Comparison of ENCODE assay signal across 8 cellular contexts in genomic region chr1:197619008-197619640, GRCh38.
A peak's percentile ranks its signal among the peaks of the same experiment; 100 is the strongest.
DNase-seq lines count a peak whose midpoint lies in the region; ATAC-seq, FAIRE-seq and TF ChIP-seq lines count a peak whose summit lies in the region.

No MANE protein-coding gene starts in this region.

- no peak for TF ChIP-seq POLR2A in adrenal gland (IDR thresholded peaks at IDR 0.05)
- no peak for TF ChIP-seq POLR2A in HepG2 (IDR thresholded peaks at IDR 0.05; ENCODE audit: insufficient read depth in 1 of 2, low read depth in 2 of 2, low read length in 2 of 2)

- in situ Hi-C loops in HepG2 (cut with HindIII; ENCODE audit: extremely low pct_ligation_motif_present, low pct_unique_long_range_greater_than_20kb), result loop anchor here (5.0 kb wide), 2 partner anchors 248 to 303 kb away; no protein-coding TSS in a partner anchor

- CTCF ChIA-PET in BJ (lab: Yijun Ruan, JAX) (interaction anchor here (0.6 to 2.7 kb wide), 12 partner anchors 31 to 711 kb away, joined by 3 to 27 read pairs (median 4); partner anchors contain the start of gene C1orf53), HepG2 (lab: Yijun Ruan, JAX; ENCODE audit: low intra/inter-chr PET ratio, low total read pairs) (interaction anchor here (1.6 kb wide), 1 partner anchor 306 kb away, joined by 7 read pairs; no protein-coding TSS in a partner anchor)

- H3K27ac ChIP-seq in adrenal gland (no peak overlapping the region), HepG2 (ENCODE audit: extremely low read length, insufficient read depth, low read length) (peak overlapping the region; percentile 95)

- no peaks in the 10 kb centered on the region for H3K27me3 ChIP-seq in BJ (ENCODE audit: control insufficient read depth, insufficient read depth, low read length)
- no peaks in the 10 kb centered on the region for H3K27me3 ChIP-seq in adrenal gland
- no peaks in the 10 kb centered on the region; a peak in 1 of 5 replicates for H3K27me3 ChIP-seq in HepG2 (ENCODE audit: control insufficient read depth in 1 of 2, insufficient read depth in 2 of 2, low read length in 2 of 2)

- peaks cover 31% of the 10 kb centered on the region for H3K36me3 Mint-ChIP-seq in activated T-helper 17 cell treated with anti-CD3 and anti-CD28 coated beads, Interleukin-2, amount 50 U/mL, for 72 hours (ENCODE audit: low read depth)

- WGBS in adrenal gland, 4 donors, result 37 to 50% (median 40%) methylated on average over 2 of the region's 2 CpGs
- WGBS in HepG2 (ENCODE audit: low lambda C conversion rate), result 41% methylated on average over 2 of the region's 2 CpGs

- no peak for ATAC-seq in HepG2
- ATAC-seq in activated T-helper 17 cell treated with anti-CD3 and anti-CD28 coated beads, Interleukin-2, amount 50 U/mL, for 72 hours (replicated peaks), result no peak

- no peak for TF ChIP-seq RAD21 in HepG2 (CRISPR knock-in tag; IDR thresholded peaks at IDR 0.05)

- no peak for TF ChIP-seq EP300 in HepG2 (IDR thresholded peaks at IDR 0.05; ENCODE audit: low read depth in 2 of 2, low read length in 2 of 2)
- no peak for TF ChIP-seq EP300 in HepG2 (CRISPR knock-in tag; IDR thresholded peaks at IDR 0.05; ENCODE audit: borderline replicate concordance)

- H3K9ac ChIP-seq in HepG2 (ENCODE audit: insufficient read depth, low read depth, low read length), result no peak overlapping the region

- no peak overlapping the region for H3K4me2 ChIP-seq in HepG2 (ENCODE audit: low read depth, low read length)

- TF ChIP-seq CTCF in BJ (IDR thresholded peaks at IDR 0.05; ENCODE audit: insufficient read depth, low read depth, low read length) (peak; percentile 30; the same call in 1 of the 2 replicates), adrenal gland (IDR thresholded peaks at IDR 0.05) (peak; percentile 8 to 62 (median 44)), HepG2 (CRISPR knock-in tag; IDR thresholded peaks at IDR 0.05) (peak; percentile 33; the same call in 1 of the 2 replicates)

- H3K9me3 ChIP-seq in adrenal gland (replicated peaks in 1 of 3) (no peaks in the 10 kb centered on the region), HepG2 (ENCODE audit: low read length) (no peaks in the 10 kb centered on the region)

- H3K4me1 ChIP-seq in adrenal gland (replicated peaks in 1 of 2), result no peaks in the 10 kb centered on the region
- H3K4me1 ChIP-seq in HepG2 (ENCODE audit: insufficient read depth, low read length), result peaks cover 64% of the 10 kb centered on the region

- no peak for FAIRE-seq in HepG2 (lab: Jason Lieb, UNC)

- H2AFZ ChIP-seq in HepG2 (ENCODE audit: low read length), result no peak overlapping the region

- BruUV-seq in HepG2 (replicated peaks; lab: Mats Ljungman, UMichigan), result no TSS peak

- no peaks in the 10 kb centered on the region for H3K79me2 ChIP-seq in HepG2 (ENCODE audit: insufficient read depth, low read length)

- H3K9me3 Mint-ChIP-seq in activated T-helper 17 cell treated with anti-CD3 and anti-CD28 coated beads, Interleukin-2, amount 50 U/mL, for 72 hours, result no peaks in the 10 kb centered on the region

- H3K27me3 Mint-ChIP-seq in activated T-helper 17 cell treated with anti-CD3 and anti-CD28 coated beads, Interleukin-2, amount 50 U/mL, for 72 hours, result no peaks in the 10 kb centered on the region

- DNase-seq in BJ (ENCODE audit: low read depth) (peak; percentile 4), NAMALWA (ENCODE audit: low spot score) (peak; percentile 28), adrenal gland (no peak), HepG2 (ENCODE audit: low spot score) (peak; percentile 5), T-helper 1 cell (no peak), hepatic stellate cell (ENCODE audit: low spot score) (no peak), NCI-H187 treated with DMSO at 0.1 percent for 48 hours (lab: John Stamatoyannopoulos, UW) (no peak)

- H3K4me3 Mint-ChIP-seq in activated T-helper 17 cell treated with anti-CD3 and anti-CD28 coated beads, Interleukin-2, amount 50 U/mL, for 72 hours, result no peak overlapping the region

- intact Hi-C loops in adrenal gland (cut with DNase I) (loop anchor here in 1 of 2 donors (5.0 to 10.0 kb wide), 2 partner anchors 248 to 846 kb away; no protein-coding TSS in a partner anchor), HepG2 (cut with micrococcal nuclease; ENCODE audit: unreplicated experiment) (loop anchor here (1.0 to 5.0 kb wide), 3 partner anchors 92 to 378 kb away; no protein-coding TSS in a partner anchor)

- no peak overlapping the region for H3K27ac Mint-ChIP-seq in activated T-helper 17 cell treated with anti-CD3 and anti-CD28 coated beads, Interleukin-2, amount 50 U/mL, for 72 hours

- H3K4me3 ChIP-seq in BJ (ENCODE audit: low read depth, low read length) (no peak overlapping the region), adrenal gland (no peak overlapping the region), HepG2 (replicated peaks in 1 of 3; ENCODE audit: insufficient read depth in 1 of 3, low read depth in 2 of 3, low read length in 3 of 3) (no peak overlapping the region)

- H3K4me1 Mint-ChIP-seq in activated T-helper 17 cell treated with anti-CD3 and anti-CD28 coated beads, Interleukin-2, amount 50 U/mL, for 72 hours, result peaks cover 4% of the 10 kb centered on the region

- H3K36me3 ChIP-seq in BJ (ENCODE audit: control insufficient read depth, insufficient read depth, low read length) (no peaks in the 10 kb centered on the region), adrenal gland (replicated peaks in 1 of 2) (no peaks in the 10 kb centered on the region), HepG2 (replicated peaks in 1 of 2; ENCODE audit: control insufficient read depth in 1 of 2, insufficient read depth in 2 of 2, low read length in 2 of 2) (no peaks in the 10 kb centered on the region)

- no peaks in the 10 kb centered on the region for H4K20me1 ChIP-seq in HepG2 (ENCODE audit: insufficient read depth, low read length)

- POLR2A ChIA-PET in BJ (lab: Charles Lee), result no interaction called here
- POLR2A ChIA-PET in HepG2 (lab: Yijun Ruan, JAX), result no interaction called here

TF ChIP-seq in HepG2, 621 proteins besides CTCF, POLR2A, EP300 and RAD21:
- TF ChIP-seq RFX5 (IDR thresholded peaks at IDR 0.05; ENCODE audit: low read depth, low read length), result no peak
- TF ChIP-seq ZNF460 (CRISPR knock-in tag; IDR thresholded peaks at IDR 0.05; ENCODE audit: borderline replicate concordance), result no peak
- TF ChIP-seq ZNF430 (CRISPR knock-in tag; IDR thresholded peaks at IDR 0.05), result no peak
- TF ChIP-seq HOXD1 (CRISPR knock-in tag; IDR thresholded peaks at IDR 0.05), result no peak
- TF ChIP-seq, protein P1, sequence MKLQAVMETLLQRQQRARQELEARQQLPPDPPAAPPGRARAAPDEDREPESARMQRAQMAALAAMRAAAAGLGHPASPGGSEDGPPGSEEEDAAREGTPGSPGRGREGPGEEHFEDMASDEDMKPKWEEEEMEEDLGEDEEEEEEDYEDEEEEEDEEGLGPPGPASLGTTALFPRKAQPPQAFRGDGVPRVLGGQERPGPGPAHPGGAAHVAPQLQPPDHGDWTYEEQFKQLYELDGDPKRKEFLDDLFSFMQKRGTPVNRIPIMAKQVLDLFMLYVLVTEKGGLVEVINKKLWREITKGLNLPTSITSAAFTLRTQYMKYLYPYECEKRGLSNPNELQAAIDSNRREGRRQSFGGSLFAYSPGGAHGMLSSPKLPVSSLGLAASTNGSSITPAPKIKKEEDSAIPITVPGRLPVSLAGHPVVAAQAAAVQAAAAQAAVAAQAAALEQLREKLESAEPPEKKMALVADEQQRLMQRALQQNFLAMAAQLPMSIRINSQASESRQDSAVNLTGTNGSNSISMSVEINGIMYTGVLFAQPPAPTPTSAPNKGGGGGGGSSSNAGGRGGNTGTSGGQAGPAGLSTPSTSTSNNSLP (IDR thresholded peaks at IDR 0.05; ENCODE audit: low read depth, low read length), result peak; percentile 67; the same call in 1 of the 2 replicates
- TF ChIP-seq NFE2L1 (CRISPR knock-in tag; IDR thresholded peaks at IDR 0.05; ENCODE audit: borderline replicate concordance), result no peak
- no peak for TF ChIP-seq ZNF296 (CRISPR knock-in tag; conservative IDR thresholded peaks at IDR 0.05)
- peak; percentile 54 for TF ChIP-seq STAG1 (CRISPR knock-in tag; IDR thresholded peaks at IDR 0.05)
- TF ChIP-seq MIXL1 (CRISPR knock-in tag; IDR thresholded peaks at IDR 0.05), result 0 out of 2 replicates have a peak, but pooled peaks have one; percentile 25

Comparison
In these comparisons a context has a peak if more than half of its experiments do, and no peak if none do; other contexts are left out.
1. DNase-seq: peak in BJ (single experiment), NAMALWA (single experiment) and HepG2 (single experiment); none in adrenal gland (0 of 7), T-helper 1 cell (0 of 5), hepatic stellate cell (single experiment) and NCI-H187 treated with DMSO at 0.1 percent for 48 hours (single experiment).
2. Peak in every context shown above with its lines, with median percentiles within 50 percentile points of each other: CTCF ChIP-seq.